Comparison of ENCODE assay signal across 13 cellular contexts in the genomic region with DNA sequence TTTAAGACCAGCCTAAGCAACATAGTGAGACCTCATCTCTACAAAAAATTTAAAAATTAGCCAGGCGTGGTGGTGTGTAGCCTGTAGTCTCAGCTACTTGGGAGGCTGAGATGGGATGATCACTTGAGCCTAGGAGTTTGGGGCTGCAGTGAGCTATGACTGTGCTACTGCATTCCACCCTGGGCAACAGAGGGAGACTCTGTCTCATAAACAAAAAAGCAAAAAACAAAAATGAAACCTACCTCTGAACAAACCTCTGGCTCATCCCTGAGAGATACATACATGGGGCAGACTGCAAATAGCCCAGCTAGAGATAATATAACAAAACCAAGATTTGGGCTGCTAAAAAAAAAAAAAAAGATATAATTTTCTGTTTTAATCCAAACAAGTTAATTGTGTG. TPM values are rescaled to one million over a fixed set of nuclear protein-coding genes. Genes with fewer than 3 reads are reported as not detected.
DNase-seq lines count a peak whose midpoint lies in the region; ATAC-seq and TF ChIP-seq lines count a peak whose summit lies in the region.
"Had no signal": no experiment of that assay in that cellular context is flagged by ENCODE, and none has a peak within 500 bp of the region (broad histone marks: within the 10 kb centered on the region; RNA-seq: fewer than 3 reads in every experiment).

No MANE protein-coding gene starts in this region.

- no peak overlapping the region for H3K4me3 Mint-ChIP-seq in activated T-cell treated with anti-CD3 and anti-CD28 coated beads, Interleukin-2, amount 50 U/mL, for 4 hours
- no peak overlapping the region for H3K4me3 Mint-ChIP-seq in activated T-cell treated with anti-CD3 and anti-CD28 coated beads, Interleukin-2, amount 50 U/mL, for 24 hours
- no peak overlapping the region for H3K4me3 Mint-ChIP-seq in type B pancreatic cell

- peak; percentile 58 to 77 for ATAC-seq in activated T-cell treated with anti-CD3 and anti-CD28 coated beads, Interleukin-2, amount 50 U/mL, for 4 hours
- ATAC-seq in GM21390 (IDR thresholded peaks at IDR 0.05; ENCODE audit: unreplicated experiment): peak; percentile 90
- peak; percentile 90 for ATAC-seq in HG03175 (IDR thresholded peaks at IDR 0.05; ENCODE audit: unreplicated experiment)
- ATAC-seq in left lobe of liver: peak; percentile 45

- peaks cover 8% of the 10 kb centered on the region for H3K27me3 Mint-ChIP-seq in activated T-cell treated with anti-CD3 and anti-CD28 coated beads, Interleukin-2, amount 50 U/mL, for 4 hours (ENCODE audit: low read depth)
- H3K27me3 Mint-ChIP-seq in activated T-cell treated with anti-CD3 and anti-CD28 coated beads, Interleukin-2, amount 50 U/mL, for 24 hours: peaks cover 5% of the 10 kb centered on the region
- peaks cover 19% of the 10 kb centered on the region for H3K27me3 Mint-ChIP-seq in type B pancreatic cell

- peaks cover 6% of the 10 kb centered on the region for H3K4me1 Mint-ChIP-seq in activated T-cell treated with anti-CD3 and anti-CD28 coated beads, Interleukin-2, amount 50 U/mL, for 4 hours (ENCODE audit: low read depth)
- H3K4me1 Mint-ChIP-seq in activated T-cell treated with anti-CD3 and anti-CD28 coated beads, Interleukin-2, amount 50 U/mL, for 24 hours (ENCODE audit: low read depth): peaks cover 11% of the 10 kb centered on the region
- H3K4me1 Mint-ChIP-seq in type B pancreatic cell (ENCODE audit: unreplicated experiment): no peaks in the 10 kb centered on the region

- DNase-seq in activated T-cell treated with anti-CD3 and anti-CD28 coated beads, Interleukin-2, amount 50 U/mL, for 4 hours: no peak
- DNase-seq in activated T-cell treated with anti-CD3 and anti-CD28 coated beads, Interleukin-2, amount 50 U/mL, for 24 hours: no peak
- DNase-seq in left lobe of liver (ENCODE audit: low spot score) (no peak), NOMO-1 treated with dmso at 0.1 percent for 144 hours (lab: John Stamatoyannopoulos, UW; ENCODE audit: unreplicated experiment) (no peak), type B pancreatic cell (ENCODE audit: extremely low spot score, unreplicated experiment) (no peak), COR-L47 (lab: John Stamatoyannopoulos, UW) (no peak)
- DNase-seq: ACHN, NCI-H2029 treated with DMSO at 0.1 percent for 48 hours, SHP77, small intestine had no signal

- no peak for TF ChIP-seq CTCF in type B pancreatic cell (conservative IDR thresholded peaks at IDR 0.05)

- H3K36me3 Mint-ChIP-seq in activated T-cell treated with anti-CD3 and anti-CD28 coated beads, Interleukin-2, amount 50 U/mL, for 4 hours (ENCODE audit: insufficient read depth): no peaks in the 10 kb centered on the region
- H3K36me3 Mint-ChIP-seq in activated T-cell treated with anti-CD3 and anti-CD28 coated beads, Interleukin-2, amount 50 U/mL, for 24 hours (ENCODE audit: low read depth): no peaks in the 10 kb centered on the region
- no peaks in the 10 kb centered on the region for H3K36me3 Mint-ChIP-seq in type B pancreatic cell

- no peak overlapping the region for H3K27ac Mint-ChIP-seq in activated T-cell treated with anti-CD3 and anti-CD28 coated beads, Interleukin-2, amount 50 U/mL, for 24 hours
- H3K27ac Mint-ChIP-seq in type B pancreatic cell: no peak overlapping the region

- H3K9me3 Mint-ChIP-seq in activated T-cell treated with anti-CD3 and anti-CD28 coated beads, Interleukin-2, amount 50 U/mL, for 4 hours: no peaks in the 10 kb centered on the region
- H3K9me3 Mint-ChIP-seq in activated T-cell treated with anti-CD3 and anti-CD28 coated beads, Interleukin-2, amount 50 U/mL, for 24 hours: no peaks in the 10 kb centered on the region
- H3K9me3 Mint-ChIP-seq in type B pancreatic cell: no peaks in the 10 kb centered on the region

RNA-seq across cellular contexts. Expression of gene C10orf67, which starts 19.5 kb away (rescaled TPM):
- 1 to 10 TPM in 1 of 3 donors, under 1 TPM in 2; 0.42 to 1.1 (median 0.73) TPM for total RNA-seq in activated T-cell treated with anti-CD3 and anti-CD28 coated beads, Interleukin-2, amount 50 U/mL, for 4 hours
- total RNA-seq in left lobe of liver: not detected
- total RNA-seq in type B pancreatic cell (ENCODE audit: low replicate concordance): 0.12 and 0.17 TPM in 2 replicates
- total RNA-seq: bronchial epithelial cell had no signal
